Comparison of ENCODE assay signal across 8 cellular contexts in the genomic region with DNA sequence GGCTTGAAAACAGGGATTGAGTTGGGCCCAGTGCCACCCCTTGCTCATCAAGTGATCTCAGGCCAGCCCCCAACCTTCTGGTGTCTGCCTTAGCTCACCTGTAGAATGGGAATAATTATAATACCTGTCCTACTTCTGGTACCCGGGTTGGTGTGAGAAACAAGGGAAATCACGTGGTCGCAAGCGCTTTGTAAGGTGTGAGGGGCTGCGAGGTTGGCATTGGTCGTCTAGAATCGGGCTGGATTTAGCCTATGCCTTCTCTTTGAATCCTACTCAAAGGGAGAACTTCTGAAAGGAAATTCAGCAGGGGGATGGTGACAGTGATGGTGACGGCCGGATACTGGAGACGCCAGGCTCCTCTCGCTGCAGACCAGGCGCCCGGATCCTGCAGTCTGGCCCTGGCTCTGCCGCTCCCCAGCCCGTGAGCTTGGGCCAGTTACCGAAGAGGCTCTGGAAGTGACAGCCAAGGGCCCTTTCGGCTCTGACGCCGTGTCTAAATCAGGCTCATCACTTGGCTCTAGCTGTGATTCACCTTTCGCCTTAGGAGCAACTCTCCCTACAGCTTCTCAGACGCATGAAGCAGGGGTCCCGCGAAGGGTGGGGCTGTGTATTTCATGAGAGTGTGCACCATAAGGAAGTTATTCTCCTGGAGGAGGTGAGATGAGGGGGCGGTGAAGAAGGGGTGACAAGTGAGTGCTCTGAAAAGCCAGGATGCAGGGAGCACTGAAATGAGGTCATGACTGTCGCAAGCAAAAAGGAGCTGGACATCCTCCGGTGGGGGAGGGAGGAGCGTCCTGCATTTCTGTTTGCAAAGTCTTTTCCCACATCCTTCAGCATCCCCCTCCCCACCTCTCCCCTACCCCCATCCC. TPM values are rescaled to one million over a fixed set of nuclear protein-coding genes. Genes with fewer than 3 reads are reported as not detected.
A peak's percentile ranks its signal among the peaks of the same experiment; 100 is the strongest.
DNase-seq lines count a peak whose midpoint lies in the region; ATAC-seq, FAIRE-seq and TF ChIP-seq lines count a peak whose summit lies in the region.

No MANE protein-coding gene starts in this region.

- H3K27me3 ChIP-seq in astrocyte (ENCODE audit: insufficient read depth, low read length) = no peaks in the 10 kb centered on the region
- H3K27me3 ChIP-seq in kidney epithelial cell (ENCODE audit: control insufficient read depth, insufficient read depth, low read length) = no peaks in the 10 kb centered on the region

- H3K9ac ChIP-seq in astrocyte (ENCODE audit: low read length) = peak overlapping the region; percentile 63

- peak overlapping the region; percentile 45 for H2AFZ ChIP-seq in astrocyte (ENCODE audit: low read depth, low read length)

- H3K4me3 Mint-ChIP-seq in astrocyte (ENCODE audit: unreplicated experiment) = peak overlapping the region; percentile 58
- no peak overlapping the region for H3K4me3 Mint-ChIP-seq in activated CD4-positive, alpha-beta memory T cell treated with anti-CD3 and anti-CD28 coated beads, Interleukin-2, amount 10 ng/mL, durations not matched to agents 7 days and 5 days

- H3K36me3 ChIP-seq in astrocyte (ENCODE audit: insufficient read depth, low read length) = no peaks in the 10 kb centered on the region
- H3K36me3 ChIP-seq in kidney epithelial cell (ENCODE audit: control insufficient read depth, insufficient read depth, low read length) = no peaks in the 10 kb centered on the region

- TF ChIP-seq CTCF in astrocyte (IDR thresholded peaks at IDR 0.05; ENCODE audit: insufficient read depth, low read depth, low read length) (no peak), kidney epithelial cell (IDR thresholded peaks at IDR 0.05; ENCODE audit: insufficient read depth, low read length, poor library complexity, severe bottlenecking) (no peak)

- H4K20me1 ChIP-seq in astrocyte (ENCODE audit: insufficient read depth, low read length) = peaks cover 3% of the 10 kb centered on the region

- no peaks in the 10 kb centered on the region for H3K9me3 Mint-ChIP-seq in astrocyte (ENCODE audit: unreplicated experiment)
- H3K9me3 Mint-ChIP-seq in activated CD4-positive, alpha-beta memory T cell treated with anti-CD3 and anti-CD28 coated beads, Interleukin-2, amount 10 ng/mL, durations not matched to agents 7 days and 5 days = no peaks in the 10 kb centered on the region

- peak overlapping the region; percentile 80 for H3K4me2 ChIP-seq in astrocyte (ENCODE audit: low read length)

- H3K36me3 Mint-ChIP-seq in astrocyte (ENCODE audit: low read depth, unreplicated experiment) = no peaks in the 10 kb centered on the region
- H3K36me3 Mint-ChIP-seq in activated CD4-positive, alpha-beta memory T cell treated with anti-CD3 and anti-CD28 coated beads, Interleukin-2, amount 10 ng/mL, durations not matched to agents 7 days and 5 days (ENCODE audit: low read depth) = no peaks in the 10 kb centered on the region

- no peak for FAIRE-seq in astrocyte (lab: Jason Lieb, UNC)

- H3K4me3 ChIP-seq in astrocyte (ENCODE audit: insufficient read depth, low read depth, low read length) (peak overlapping the region; percentile 32), kidney epithelial cell (ENCODE audit: low read depth, low read length) (peak overlapping the region; percentile 24)

- H3K79me2 ChIP-seq in astrocyte (ENCODE audit: insufficient read depth, low read length) = no peaks in the 10 kb centered on the region

- peaks cover 26% of the 10 kb centered on the region for H3K4me1 Mint-ChIP-seq in astrocyte (ENCODE audit: low read depth, unreplicated experiment)
- peaks cover 14% of the 10 kb centered on the region for H3K4me1 Mint-ChIP-seq in activated CD4-positive, alpha-beta memory T cell treated with anti-CD3 and anti-CD28 coated beads, Interleukin-2, amount 10 ng/mL, durations not matched to agents 7 days and 5 days

- POLR2A ChIA-PET in activated CD4-positive, alpha-beta memory T cell treated with anti-CD3 and anti-CD28 coated beads, Interleukin-2, amount 10 ng/mL, durations not matched to agents 7 days and 5 days (lab: Charles Lee) = no interaction called here

- DNase-seq in HT1080 (ENCODE audit: low read depth) (peak; percentile 5), astrocyte (ENCODE audit: low read depth) (no peak), kidney epithelial cell (ENCODE audit: low read depth) (no peak), NCI-H526 (lab: John Stamatoyannopoulos, UW) (no peak), AG08395 (ENCODE audit: low spot score) (no peak), cortex of kidney (lab: John Stamatoyannopoulos, UW) (no peak)
- DNase-seq in stimulated activated naive CD8-positive, alpha-beta T cell treated with anti-CD3 and anti-CD28 coated beads, Interleukin-15, Interleukin-2, amounts not matched to agents 100 U/mL and 50 U/mL, for 24 hours = peak; percentile 27
- no peak for DNase-seq in activated CD4-positive, alpha-beta memory T cell treated with anti-CD3 and anti-CD28 coated beads, Interleukin-2, amount 10 ng/mL, durations not matched to agents 7 days and 5 days

- CTCF ChIA-PET in activated CD4-positive, alpha-beta memory T cell treated with anti-CD3 and anti-CD28 coated beads, Interleukin-2, amount 10 ng/mL, durations not matched to agents 7 days and 5 days (lab: Charles Lee) = no interaction called here

- peak overlapping the region; percentile 68 for H3K27ac Mint-ChIP-seq in astrocyte (ENCODE audit: unreplicated experiment)
- H3K27ac Mint-ChIP-seq in activated CD4-positive, alpha-beta memory T cell treated with anti-CD3 and anti-CD28 coated beads, Interleukin-2, amount 10 ng/mL, durations not matched to agents 7 days and 5 days = no peak overlapping the region

- H3K4me1 ChIP-seq in astrocyte (ENCODE audit: insufficient read depth, low read length) = peaks cover 26% of the 10 kb centered on the region

- peaks cover 10% of the 10 kb centered on the region for H3K27me3 Mint-ChIP-seq in astrocyte (ENCODE audit: low read depth, unreplicated experiment)
- peaks cover 55% of the 10 kb centered on the region for H3K27me3 Mint-ChIP-seq in activated CD4-positive, alpha-beta memory T cell treated with anti-CD3 and anti-CD28 coated beads, Interleukin-2, amount 10 ng/mL, durations not matched to agents 7 days and 5 days

- peak; percentile 26 for ATAC-seq in stimulated activated naive CD8-positive, alpha-beta T cell treated with anti-CD3 and anti-CD28 coated beads, Interleukin-15, Interleukin-2, amounts not matched to agents 100 U/mL and 50 U/mL, for 24 hours

- H3K27ac ChIP-seq in astrocyte (ENCODE audit: low read depth, low read length) = peak overlapping the region; percentile 57

- H3K9me3 ChIP-seq in astrocyte (ENCODE audit: insufficient read depth, low read depth, low read length) = no peaks in the 10 kb centered on the region

RNA-seq across cellular contexts. Expression of a gene that starts 4.0 kb away (rescaled TPM):
- total RNA-seq in HT1080 (2014; rRNA removed; shearing (Covaris generic)) = 5.0 and 9.3 TPM in 2 replicates
- polyA plus RNA-seq in HT1080 (2015; cell fraction: cytosol; rRNA removed) = 7.7 and 11.8 TPM in 2 replicates
- 23.2 and 23.3 TPM in 2 replicates for polyA plus RNA-seq in HT1080 (2015; cell fraction: nucleus; rRNA removed)
- total RNA-seq in astrocyte (23.7 and 25.4 TPM in 2 replicates), kidney epithelial cell (19.9 and 27.9 TPM in 2 replicates)
- not detected for total RNA-seq in activated CD4-positive, alpha-beta memory T cell treated with anti-CD3 and anti-CD28 coated beads, Interleukin-2, amount 10 ng/mL, durations not matched to agents 7 days and 5 days

Comparison
In these comparisons a context has a peak if more than half of its experiments do, and no peak if none do; other contexts are left out.
1. DNase-seq: peak in HT1080 (single experiment) and stimulated activated naive CD8-positive, alpha-beta T cell treated with anti-CD3 and anti-CD28 coated beads, Interleukin-15, Interleukin-2, amounts not matched to agents 100 U/mL and 50 U/mL, for 24 hours (single experiment); none in astrocyte (single experiment), kidney epithelial cell (single experiment), activated CD4-positive, alpha-beta memory T cell treated with anti-CD3 and anti-CD28 coated beads, Interleukin-2, amount 10 ng/mL, durations not matched to agents 7 days and 5 days (single experiment), NCI-H526 (0 of 2), AG08395 (single experiment) and cortex of kidney (single experiment).